In genomic region chr4:145735330-145735638, GRCh38 we compare ENCODE assay signal across 1 cellular context.
TF ChIP-seq lines count a peak whose summit lies in the region.

No MANE protein-coding gene starts in this region.

TF ChIP-seq in HepG2, 621 proteins besides CTCF, POLR2A, EP300 and RAD21 (continued from another document):
- TF ChIP-seq SRSF9 (IDR thresholded peaks at IDR 0.05; ENCODE audit: borderline replicate concordance, insufficient read depth, low read depth, low read length, poor library complexity, severe bottlenecking), result no peak
- TF ChIP-seq ZNF430 (CRISPR knock-in tag; IDR thresholded peaks at IDR 0.05), result no peak
- no peak for TF ChIP-seq ZKSCAN8 (CRISPR knock-in tag; IDR thresholded peaks at IDR 0.05; ENCODE audit: borderline replicate concordance)
- no peak for TF ChIP-seq ZSCAN9 (CRISPR knock-in tag; IDR thresholded peaks at IDR 0.05; ENCODE audit: borderline replicate concordance)
- TF ChIP-seq RBM22 (optimal IDR thresholded peaks at IDR 0.05; ENCODE audit: low read length), result no peak
- no peak for TF ChIP-seq MYPOP (CRISPR knock-in tag; IDR thresholded peaks at IDR 0.05)
- TF ChIP-seq RBAK (CRISPR knock-in tag; IDR thresholded peaks at IDR 0.05), result no peak
- no peak for TF ChIP-seq IKZF4 (CRISPR knock-in tag; IDR thresholded peaks at IDR 0.05; ENCODE audit: borderline replicate concordance, low read depth, not compliant biosample characterization)
- TF ChIP-seq SIX1 (CRISPR knock-in tag; IDR thresholded peaks at IDR 0.05; ENCODE audit: borderline replicate concordance), result no peak
- TF ChIP-seq POLR2AphosphoS2 (IDR thresholded peaks at IDR 0.05; ENCODE audit: low read depth, low read length), result no peak
- TF ChIP-seq ZNF570 (CRISPR knock-in tag; IDR thresholded peaks at IDR 0.05; ENCODE audit: borderline replicate concordance), result no peak
- TF ChIP-seq, protein P1, sequence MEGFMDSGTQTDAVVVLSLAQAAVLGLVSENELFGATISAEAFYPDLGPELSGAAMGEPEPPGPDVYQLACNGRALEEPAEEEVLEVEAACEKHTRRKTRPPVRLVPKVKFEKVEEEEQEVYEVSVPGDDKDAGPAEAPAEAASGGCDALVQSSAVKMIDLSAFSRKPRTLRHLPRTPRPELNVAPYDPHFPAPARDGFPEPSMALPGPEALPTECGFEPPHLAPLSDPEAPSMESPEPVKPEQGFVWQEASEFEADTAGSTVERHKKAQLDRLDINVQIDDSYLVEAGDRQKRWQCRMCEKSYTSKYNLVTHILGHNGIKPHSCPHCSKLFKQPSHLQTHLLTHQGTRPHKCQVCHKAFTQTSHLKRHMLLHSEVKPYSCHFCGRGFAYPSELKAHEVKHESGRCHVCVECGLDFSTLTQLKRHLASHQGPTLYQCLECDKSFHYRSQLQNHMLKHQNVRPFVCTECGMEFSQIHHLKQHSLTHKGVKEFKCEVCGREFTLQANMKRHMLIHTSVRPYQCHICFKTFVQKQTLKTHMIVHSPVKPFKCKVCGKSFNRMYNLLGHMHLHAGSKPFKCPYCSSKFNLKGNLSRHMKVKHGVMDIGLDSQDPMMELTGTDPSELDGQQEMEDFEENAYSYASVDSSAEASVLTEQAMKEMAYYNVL (CRISPR knock-in tag; IDR thresholded peaks at IDR 0.05; ENCODE audit: borderline replicate concordance), result no peak
- TF ChIP-seq GMEB2 (CRISPR knock-in tag; IDR thresholded peaks at IDR 0.05; ENCODE audit: low read depth), result no peak
